1 cellular context compared by ENCODE assay signal in the genomic region with DNA sequence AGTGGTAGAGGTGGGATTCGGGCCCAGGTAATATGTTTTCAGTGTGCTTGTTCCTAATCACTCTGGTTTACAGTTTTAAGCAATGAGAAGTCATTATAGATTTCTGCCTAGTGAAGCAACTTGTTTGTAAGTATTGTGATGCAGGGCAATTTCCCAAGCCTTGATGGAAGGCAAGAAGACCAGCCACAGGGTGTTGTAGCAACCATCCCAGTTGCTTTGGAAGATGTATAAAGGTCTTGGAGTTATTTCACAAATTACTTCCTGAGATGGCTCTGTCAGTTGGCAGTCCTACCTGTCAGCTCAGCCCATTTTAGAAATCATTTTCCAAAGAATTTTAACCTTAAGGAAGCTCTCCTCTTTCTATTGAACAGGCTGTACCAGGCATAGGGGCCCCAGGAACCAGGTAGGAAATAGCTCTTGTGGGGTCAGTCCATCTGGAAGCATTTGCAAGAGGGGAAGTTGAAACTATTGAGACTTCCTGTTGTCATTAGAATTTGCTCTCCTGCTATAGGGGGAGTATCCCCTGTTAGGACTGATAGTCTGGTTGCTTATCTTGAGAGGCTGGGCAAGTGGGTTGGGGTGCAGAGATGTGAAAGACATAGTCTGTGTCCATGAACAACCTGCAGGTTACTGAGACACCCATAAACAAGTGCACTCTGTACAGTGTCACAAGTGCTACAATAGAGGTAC.
TF ChIP-seq lines count a peak whose summit lies in the region.

No MANE protein-coding gene starts in this region.

TF ChIP-seq in K562, 482 proteins besides CTCF, POLR2A, EP300 and RAD21 (continued from another document and continues in another):
- TF ChIP-seq REST (CRISPR knock-in tag; IDR thresholded peaks at IDR 0.05; ENCODE audit: low read depth) = no peak
- peak; percentile 70 for TF ChIP-seq TCF3 (CRISPR knock-in tag; IDR thresholded peaks at IDR 0.05)
- TF ChIP-seq ZNF384 (IDR thresholded peaks at IDR 0.05; ENCODE audit: low read depth, low read length) = no peak
- 0 out of 2 replicates have a peak, but pooled peaks have one; percentile 30 for TF ChIP-seq BCOR (IDR thresholded peaks at IDR 0.05)
- TF ChIP-seq, protein P1, sequence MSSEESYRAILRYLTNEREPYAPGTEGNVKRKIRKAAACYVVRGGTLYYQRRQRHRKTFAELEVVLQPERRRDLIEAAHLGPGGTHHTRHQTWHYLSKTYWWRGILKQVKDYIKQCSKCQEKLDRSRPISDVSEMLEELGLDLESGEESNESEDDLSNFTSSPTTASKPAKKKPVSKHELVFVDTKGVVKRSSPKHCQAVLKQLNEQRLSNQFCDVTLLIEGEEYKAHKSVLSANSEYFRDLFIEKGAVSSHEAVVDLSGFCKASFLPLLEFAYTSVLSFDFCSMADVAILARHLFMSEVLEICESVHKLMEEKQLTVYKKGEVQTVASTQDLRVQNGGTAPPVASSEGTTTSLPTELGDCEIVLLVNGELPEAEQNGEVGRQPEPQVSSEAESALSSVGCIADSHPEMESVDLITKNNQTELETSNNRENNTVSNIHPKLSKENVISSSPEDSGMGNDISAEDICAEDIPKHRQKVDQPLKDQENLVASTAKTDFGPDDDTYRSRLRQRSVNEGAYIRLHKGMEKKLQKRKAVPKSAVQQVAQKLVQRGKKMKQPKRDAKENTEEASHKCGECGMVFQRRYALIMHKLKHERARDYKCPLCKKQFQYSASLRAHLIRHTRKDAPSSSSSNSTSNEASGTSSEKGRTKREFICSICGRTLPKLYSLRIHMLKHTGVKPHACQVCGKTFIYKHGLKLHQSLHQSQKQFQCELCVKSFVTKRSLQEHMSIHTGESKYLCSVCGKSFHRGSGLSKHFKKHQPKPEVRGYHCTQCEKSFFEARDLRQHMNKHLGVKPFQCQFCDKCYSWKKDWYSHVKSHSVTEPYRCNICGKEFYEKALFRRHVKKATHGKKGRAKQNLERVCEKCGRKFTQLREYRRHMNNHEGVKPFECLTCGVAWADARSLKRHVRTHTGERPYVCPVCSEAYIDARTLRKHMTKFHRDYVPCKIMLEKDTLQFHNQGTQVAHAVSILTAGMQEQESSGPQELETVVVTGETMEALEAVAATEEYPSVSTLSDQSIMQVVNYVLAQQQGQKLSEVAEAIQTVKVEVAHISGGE (CRISPR knock-in tag; IDR thresholded peaks at IDR 0.05) = 0 out of 6 replicates have a peak, but pooled peaks of 1 of the 3 experiments have one; percentile 55
- 0 out of 2 replicates have a peak, but pooled peaks have one; percentile 14 for TF ChIP-seq HMBOX1 (IDR thresholded peaks at IDR 0.05)
- no peak for TF ChIP-seq RBM25 (IDR thresholded peaks at IDR 0.05; ENCODE audit: low read depth, low read length, severe bottlenecking)
- peak; percentile 35; the same call in 1 of the 2 replicates for TF ChIP-seq MBD2 (IDR thresholded peaks at IDR 0.05; ENCODE audit: borderline replicate concordance, low read depth)
- no peak for TF ChIP-seq EWSR1 (IDR thresholded peaks at IDR 0.05; ENCODE audit: borderline replicate concordance, low read depth, partially characterized antibody)
- TF ChIP-seq NFIC (IDR thresholded peaks at IDR 0.05) = 0 out of 2 replicates have a peak, but pooled peaks have one; percentile 22
- TF ChIP-seq ZSCAN32 (CRISPR knock-in tag; IDR thresholded peaks at IDR 0.05) = no peak
- no peak for TF ChIP-seq E2F1 (CRISPR knock-in tag; IDR thresholded peaks at IDR 0.05)
- TF ChIP-seq TEAD4 (IDR thresholded peaks at IDR 0.05; ENCODE audit: low read length) = peak; percentile 55; the same call in 1 of the 2 replicates
- TF ChIP-seq TEAD4 (CRISPR knock-in tag; IDR thresholded peaks at IDR 0.05; ENCODE audit: borderline replicate concordance) = no peak
- peak; percentile 41; the same call in 1 of the 2 replicates for TF ChIP-seq GABPA (tag; conservative IDR thresholded peaks at IDR 0.05; ENCODE audit: low read depth)
- TF ChIP-seq, protein P2, sequence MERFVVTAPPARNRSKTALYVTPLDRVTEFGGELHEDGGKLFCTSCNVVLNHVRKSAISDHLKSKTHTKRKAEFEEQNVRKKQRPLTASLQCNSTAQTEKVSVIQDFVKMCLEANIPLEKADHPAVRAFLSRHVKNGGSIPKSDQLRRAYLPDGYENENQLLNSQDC (CRISPR knock-in tag; IDR thresholded peaks at IDR 0.05) = no peak
- TF ChIP-seq KLF16 (IDR thresholded peaks at IDR 0.05) = peak; percentile 71
- no peak for TF ChIP-seq RUNX1 (IDR thresholded peaks at IDR 0.05; ENCODE audit: low read depth)
- TF ChIP-seq MTA1 (IDR thresholded peaks at IDR 0.05; ENCODE audit: borderline replicate concordance) = no peak
- no peak for TF ChIP-seq ZBTB8A (IDR thresholded peaks at IDR 0.05; ENCODE audit: partially characterized antibody)
- no peak for TF ChIP-seq CSDE1 (IDR thresholded peaks at IDR 0.05)
- TF ChIP-seq BCL6 (CRISPR knock-in tag; IDR thresholded peaks at IDR 0.05) = no peak
- peak; percentile 63 for TF ChIP-seq SMARCA4 (IDR thresholded peaks at IDR 0.05)
- no peak for TF ChIP-seq ZNF146 (CRISPR knock-in tag; IDR thresholded peaks at IDR 0.05; ENCODE audit: unreplicated experiment)
- TF ChIP-seq NCOR1 (IDR thresholded peaks at IDR 0.05) = 0 out of 2 replicates have a peak, but pooled peaks have one; percentile 56
- TF ChIP-seq TEAD2 (tag; IDR thresholded peaks at IDR 0.05) = no peak
- TF ChIP-seq TAL1 (IDR thresholded peaks at IDR 0.05) = peak; percentile 51; the same call in 1 of the 2 replicates
- TF ChIP-seq MTA3 (IDR thresholded peaks at IDR 0.05; ENCODE audit: borderline replicate concordance) = 0 out of 2 replicates have a peak, but pooled peaks have one; percentile 29
- no peak for TF ChIP-seq ZNF121 (CRISPR knock-in tag; conservative IDR thresholded peaks at IDR 0.05)
- no peak for TF ChIP-seq ZNF175 (CRISPR knock-in tag; IDR thresholded peaks at IDR 0.05; ENCODE audit: low read depth)
- peak; percentile 58 for TF ChIP-seq DPF2 (IDR thresholded peaks at IDR 0.05)
- TF ChIP-seq TBL1XR1 (IDR thresholded peaks at IDR 0.05; ENCODE audit: low read length in 2 of 2) = peak in 1 of 2 experiments; percentile 51; a peak in 1 of 4 replicates
- peak; percentile 53 for TF ChIP-seq CBFA2T2 (conservative IDR thresholded peaks at IDR 0.05)
- TF ChIP-seq ZNF699 (CRISPR knock-in tag; IDR thresholded peaks at IDR 0.05; ENCODE audit: insufficient replicate concordance) = no peak
- TF ChIP-seq, protein P3, sequence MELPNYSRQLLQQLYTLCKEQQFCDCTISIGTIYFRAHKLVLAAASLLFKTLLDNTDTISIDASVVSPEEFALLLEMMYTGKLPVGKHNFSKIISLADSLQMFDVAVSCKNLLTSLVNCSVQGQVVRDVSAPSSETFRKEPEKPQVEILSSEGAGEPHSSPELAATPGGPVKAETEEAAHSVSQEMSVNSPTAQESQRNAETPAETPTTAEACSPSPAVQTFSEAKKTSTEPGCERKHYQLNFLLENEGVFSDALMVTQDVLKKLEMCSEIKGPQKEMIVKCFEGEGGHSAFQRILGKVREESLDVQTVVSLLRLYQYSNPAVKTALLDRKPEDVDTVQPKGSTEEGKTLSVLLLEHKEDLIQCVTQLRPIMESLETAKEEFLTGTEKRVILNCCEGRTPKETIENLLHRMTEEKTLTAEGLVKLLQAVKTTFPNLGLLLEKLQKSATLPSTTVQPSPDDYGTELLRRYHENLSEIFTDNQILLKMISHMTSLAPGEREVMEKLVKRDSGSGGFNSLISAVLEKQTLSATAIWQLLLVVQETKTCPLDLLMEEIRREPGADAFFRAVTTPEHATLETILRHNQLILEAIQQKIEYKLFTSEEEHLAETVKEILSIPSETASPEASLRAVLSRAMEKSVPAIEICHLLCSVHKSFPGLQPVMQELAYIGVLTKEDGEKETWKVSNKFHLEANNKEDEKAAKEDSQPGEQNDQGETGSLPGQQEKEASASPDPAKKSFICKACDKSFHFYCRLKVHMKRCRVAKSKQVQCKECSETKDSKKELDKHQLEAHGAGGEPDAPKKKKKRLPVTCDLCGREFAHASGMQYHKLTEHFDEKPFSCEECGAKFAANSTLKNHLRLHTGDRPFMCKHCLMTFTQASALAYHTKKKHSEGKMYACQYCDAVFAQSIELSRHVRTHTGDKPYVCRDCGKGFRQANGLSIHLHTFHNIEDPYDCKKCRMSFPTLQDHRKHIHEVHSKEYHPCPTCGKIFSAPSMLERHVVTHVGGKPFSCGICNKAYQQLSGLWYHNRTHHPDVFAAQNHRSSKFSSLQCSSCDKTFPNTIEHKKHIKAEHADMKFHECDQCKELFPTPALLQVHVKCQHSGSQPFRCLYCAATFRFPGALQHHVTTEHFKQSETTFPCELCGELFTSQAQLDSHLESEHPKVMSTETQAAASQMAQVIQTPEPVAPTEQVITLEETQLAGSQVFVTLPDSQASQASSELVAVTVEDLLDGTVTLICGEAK (IDR thresholded peaks at IDR 0.05) = peak; percentile 62; the same call in 1 of the 2 replicates
- TF ChIP-seq, protein P3 (CRISPR knock-in tag; IDR thresholded peaks at IDR 0.05) = no peak
- no peak for TF ChIP-seq ZNF12 (CRISPR knock-in tag; IDR thresholded peaks at IDR 0.05)
- no peak for TF ChIP-seq ZNF57 (CRISPR knock-in tag; IDR thresholded peaks at IDR 0.05)
- no peak for TF ChIP-seq SFPQ (IDR thresholded peaks at IDR 0.05; ENCODE audit: low read depth, low read length)
